In genomic region chr16:14285542-14286380, GRCh38 we compare ENCODE assay signal across 1 cellular context.
TF ChIP-seq lines count a peak whose summit lies in the region.

No MANE protein-coding gene starts in this region.

TF ChIP-seq in HepG2, 621 proteins besides CTCF, POLR2A, EP300 and RAD21 (continued from another document and continues in another):
- TF ChIP-seq RFX5 (IDR thresholded peaks at IDR 0.05; ENCODE audit: low read depth, low read length) (no peak), ZMYM2 (CRISPR knock-in tag; IDR thresholded peaks at IDR 0.05) (no peak; the same call in none of the 2 replicates), ARNT (IDR thresholded peaks at IDR 0.05) (no peak), REXO4 (CRISPR knock-in tag; IDR thresholded peaks at IDR 0.05; ENCODE audit: borderline replicate concordance) (0 out of 2 replicates have a peak, but pooled peaks have one; percentile 18), ZNF263 (CRISPR knock-in tag; IDR thresholded peaks at IDR 0.05) (peak; percentile 63; the same call in 1 of the 2 replicates), SMAD9 (CRISPR knock-in tag; IDR thresholded peaks at IDR 0.05) (peak; percentile 19), RFXANK (CRISPR knock-in tag; IDR thresholded peaks at IDR 0.05) (peak; percentile 90; the same call in 1 of the 2 replicates), STAT5B (CRISPR knock-in tag; IDR thresholded peaks at IDR 0.05) (0 out of 2 replicates have a peak, but pooled peaks have one; percentile 78), CC2D1A (CRISPR knock-in tag; IDR thresholded peaks at IDR 0.05) (no peak), GABPA (IDR thresholded peaks at IDR 0.05; ENCODE audit: low read depth, low read length) (0 out of 2 replicates have a peak, but pooled peaks have one; percentile 7), GABPA (CRISPR knock-in tag; IDR thresholded peaks at IDR 0.05; ENCODE audit: low read depth) (no peak; the same call in 1 of the 2 replicates), KDM2A (CRISPR knock-in tag; IDR thresholded peaks at IDR 0.05; ENCODE audit: borderline replicate concordance, low read depth) (peak; percentile 98), HES4 (CRISPR knock-in tag; IDR thresholded peaks at IDR 0.05; ENCODE audit: borderline replicate concordance) (0 out of 2 replicates have a peak, but pooled peaks have one; percentile 87), GATAD2A (CRISPR knock-in tag; IDR thresholded peaks at IDR 0.05) (peak; percentile 91), ZNF160 (CRISPR knock-in tag; IDR thresholded peaks at IDR 0.05) (peak; percentile 93), ZNF121 (CRISPR knock-in tag; IDR thresholded peaks at IDR 0.05) (peak; percentile 56), FOXP1 (IDR thresholded peaks at IDR 0.05) (no peak), FOXP1 (CRISPR knock-in tag; IDR thresholded peaks at IDR 0.05) (peak; percentile 59; the same call in 1 of the 2 replicates), SMYD3 (CRISPR knock-in tag; IDR thresholded peaks at IDR 0.05) (peak; percentile 69; the same call in 1 of the 2 replicates), RFX3 (CRISPR knock-in tag; IDR thresholded peaks at IDR 0.05) (no peak; the same call in 1 of the 2 replicates), ZSCAN22 (CRISPR knock-in tag; IDR thresholded peaks at IDR 0.05) (peak; percentile 78), ZNF564 (CRISPR knock-in tag; IDR thresholded peaks at IDR 0.05) (peak; percentile 95), SETDB1 (CRISPR knock-in tag; IDR thresholded peaks at IDR 0.05; ENCODE audit: borderline replicate concordance) (no peak), ZNF512 (CRISPR knock-in tag; IDR thresholded peaks at IDR 0.05) (no peak; the same call in 1 of the 2 replicates), MEIS1 (CRISPR knock-in tag; IDR thresholded peaks at IDR 0.05; ENCODE audit: borderline replicate concordance) (peak; percentile 95; the same call in 1 of the 2 replicates), MLXIP (CRISPR knock-in tag; IDR thresholded peaks at IDR 0.05; ENCODE audit: borderline replicate concordance) (peak; percentile 93; the same call in 1 of the 2 replicates), ZNF75D (CRISPR knock-in tag; IDR thresholded peaks at IDR 0.05; ENCODE audit: borderline replicate concordance) (no peak), ELF1 (CRISPR knock-in tag; IDR thresholded peaks at IDR 0.05) (peak; percentile 66), NR2C2 (CRISPR knock-in tag; IDR thresholded peaks at IDR 0.05; ENCODE audit: borderline replicate concordance) (peak; percentile 75), ZNF468 (CRISPR knock-in tag; IDR thresholded peaks at IDR 0.05) (peak; percentile 83; the same call in 1 of the 2 replicates), ATF2 (CRISPR knock-in tag; IDR thresholded peaks at IDR 0.05) (peak; percentile 90), IRF2 (CRISPR knock-in tag; IDR thresholded peaks at IDR 0.05) (peak; percentile 98), SOX13 (IDR thresholded peaks at IDR 0.05) (peak; percentile 67; the same call in 1 of the 2 replicates), SOX13 (CRISPR knock-in tag; conservative IDR thresholded peaks at IDR 0.05 in 1 of 2, IDR thresholded peaks at IDR 0.05 in 1 of 2) (peak in 1 of 2 experiments; percentile 68; a peak in 2 of 4 replicates), ZBTB38 (CRISPR knock-in tag; IDR thresholded peaks at IDR 0.05) (peak; percentile 96), ZNF441 (CRISPR knock-in tag; IDR thresholded peaks at IDR 0.05; ENCODE audit: borderline replicate concordance) (peak; percentile 56), TARDBP (CRISPR knock-in tag; IDR thresholded peaks at IDR 0.05) (peak; percentile 97), KAT7 (CRISPR knock-in tag; IDR thresholded peaks at IDR 0.05; ENCODE audit: borderline replicate concordance) (peak; percentile 94), SUZ12 (IDR thresholded peaks at IDR 0.05; ENCODE audit: low read depth, low read length) (peak; percentile 18; the same call in 1 of the 2 replicates), JUNB (CRISPR knock-in tag; IDR thresholded peaks at IDR 0.05; ENCODE audit: borderline replicate concordance) (no peak), ERF (CRISPR knock-in tag; IDR thresholded peaks at IDR 0.05) (peak; percentile 99), SMAD3 (CRISPR knock-in tag; IDR thresholded peaks at IDR 0.05) (peak; percentile 70; the same call in 1 of the 2 replicates), RXRA (CRISPR knock-in tag; IDR thresholded peaks at IDR 0.05) (peak; percentile 72), KAT2B (IDR thresholded peaks at IDR 0.05; ENCODE audit: borderline replicate concordance, low read depth, low read length) (no peak), PHF8 (CRISPR knock-in tag; IDR thresholded peaks at IDR 0.05) (peak; percentile 85)
- TF ChIP-seq, protein P1, sequence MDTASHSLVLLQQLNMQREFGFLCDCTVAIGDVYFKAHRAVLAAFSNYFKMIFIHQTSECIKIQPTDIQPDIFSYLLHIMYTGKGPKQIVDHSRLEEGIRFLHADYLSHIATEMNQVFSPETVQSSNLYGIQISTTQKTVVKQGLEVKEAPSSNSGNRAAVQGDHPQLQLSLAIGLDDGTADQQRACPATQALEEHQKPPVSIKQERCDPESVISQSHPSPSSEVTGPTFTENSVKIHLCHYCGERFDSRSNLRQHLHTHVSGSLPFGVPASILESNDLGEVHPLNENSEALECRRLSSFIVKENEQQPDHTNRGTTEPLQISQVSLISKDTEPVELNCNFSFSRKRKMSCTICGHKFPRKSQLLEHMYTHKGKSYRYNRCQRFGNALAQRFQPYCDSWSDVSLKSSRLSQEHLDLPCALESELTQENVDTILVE (CRISPR knock-in tag; IDR thresholded peaks at IDR 0.05), result peak; percentile 94
- TF ChIP-seq, protein P2, sequence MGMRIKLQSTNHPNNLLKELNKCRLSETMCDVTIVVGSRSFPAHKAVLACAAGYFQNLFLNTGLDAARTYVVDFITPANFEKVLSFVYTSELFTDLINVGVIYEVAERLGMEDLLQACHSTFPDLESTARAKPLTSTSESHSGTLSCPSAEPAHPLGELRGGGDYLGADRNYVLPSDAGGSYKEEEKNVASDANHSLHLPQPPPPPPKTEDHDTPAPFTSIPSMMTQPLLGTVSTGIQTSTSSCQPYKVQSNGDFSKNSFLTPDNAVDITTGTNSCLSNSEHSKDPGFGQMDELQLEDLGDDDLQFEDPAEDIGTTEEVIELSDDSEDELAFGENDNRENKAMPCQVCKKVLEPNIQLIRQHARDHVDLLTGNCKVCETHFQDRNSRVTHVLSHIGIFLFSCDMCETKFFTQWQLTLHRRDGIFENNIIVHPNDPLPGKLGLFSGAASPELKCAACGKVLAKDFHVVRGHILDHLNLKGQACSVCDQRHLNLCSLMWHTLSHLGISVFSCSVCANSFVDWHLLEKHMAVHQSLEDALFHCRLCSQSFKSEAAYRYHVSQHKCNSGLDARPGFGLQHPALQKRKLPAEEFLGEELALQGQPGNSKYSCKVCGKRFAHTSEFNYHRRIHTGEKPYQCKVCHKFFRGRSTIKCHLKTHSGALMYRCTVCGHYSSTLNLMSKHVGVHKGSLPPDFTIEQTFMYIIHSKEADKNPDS (CRISPR knock-in tag; IDR thresholded peaks at IDR 0.05), result no peak; the same call in 1 of the 2 replicates
- TF ChIP-seq, protein P3, sequence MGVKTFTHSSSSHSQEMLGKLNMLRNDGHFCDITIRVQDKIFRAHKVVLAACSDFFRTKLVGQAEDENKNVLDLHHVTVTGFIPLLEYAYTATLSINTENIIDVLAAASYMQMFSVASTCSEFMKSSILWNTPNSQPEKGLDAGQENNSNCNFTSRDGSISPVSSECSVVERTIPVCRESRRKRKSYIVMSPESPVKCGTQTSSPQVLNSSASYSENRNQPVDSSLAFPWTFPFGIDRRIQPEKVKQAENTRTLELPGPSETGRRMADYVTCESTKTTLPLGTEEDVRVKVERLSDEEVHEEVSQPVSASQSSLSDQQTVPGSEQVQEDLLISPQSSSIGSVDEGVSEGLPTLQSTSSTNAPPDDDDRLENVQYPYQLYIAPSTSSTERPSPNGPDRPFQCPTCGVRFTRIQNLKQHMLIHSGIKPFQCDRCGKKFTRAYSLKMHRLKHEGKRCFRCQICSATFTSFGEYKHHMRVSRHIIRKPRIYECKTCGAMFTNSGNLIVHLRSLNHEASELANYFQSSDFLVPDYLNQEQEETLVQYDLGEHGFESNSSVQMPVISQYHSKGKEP (CRISPR knock-in tag; IDR thresholded peaks at IDR 0.05), result peak; percentile 87; the same call in 1 of the 2 replicates
- TF ChIP-seq, protein P4, sequence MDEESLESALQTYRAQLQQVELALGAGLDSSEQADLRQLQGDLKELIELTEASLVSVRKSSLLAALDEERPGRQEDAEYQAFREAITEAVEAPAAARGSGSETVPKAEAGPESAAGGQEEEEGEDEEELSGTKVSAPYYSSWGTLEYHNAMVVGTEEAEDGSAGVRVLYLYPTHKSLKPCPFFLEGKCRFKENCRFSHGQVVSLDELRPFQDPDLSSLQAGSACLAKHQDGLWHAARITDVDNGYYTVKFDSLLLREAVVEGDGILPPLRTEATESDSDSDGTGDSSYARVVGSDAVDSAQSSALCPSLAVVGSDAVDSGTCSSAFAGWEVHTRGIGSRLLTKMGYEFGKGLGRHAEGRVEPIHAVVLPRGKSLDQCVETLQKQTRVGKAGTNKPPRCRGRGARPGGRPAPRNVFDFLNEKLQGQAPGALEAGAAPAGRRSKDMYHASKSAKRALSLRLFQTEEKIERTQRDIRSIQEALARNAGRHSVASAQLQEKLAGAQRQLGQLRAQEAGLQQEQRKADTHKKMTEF (CRISPR knock-in tag; IDR thresholded peaks at IDR 0.05), result peak; percentile 98
- TF ChIP-seq, protein P5, sequence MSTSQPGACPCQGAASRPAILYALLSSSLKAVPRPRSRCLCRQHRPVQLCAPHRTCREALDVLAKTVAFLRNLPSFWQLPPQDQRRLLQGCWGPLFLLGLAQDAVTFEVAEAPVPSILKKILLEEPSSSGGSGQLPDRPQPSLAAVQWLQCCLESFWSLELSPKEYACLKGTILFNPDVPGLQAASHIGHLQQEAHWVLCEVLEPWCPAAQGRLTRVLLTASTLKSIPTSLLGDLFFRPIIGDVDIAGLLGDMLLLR (CRISPR knock-in tag; IDR thresholded peaks at IDR 0.05), result no peak; the same call in none of the 2 replicates
- TF ChIP-seq, protein P6, sequence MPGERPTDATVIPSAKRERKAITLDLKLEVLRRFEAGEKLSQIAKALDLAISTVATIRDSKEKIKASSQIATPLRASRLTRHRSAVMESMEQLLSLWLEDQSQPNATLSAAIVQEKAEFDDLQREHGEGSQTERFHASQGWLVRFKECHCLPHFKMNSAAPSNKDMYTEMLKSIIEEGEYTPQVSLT (CRISPR knock-in tag; IDR thresholded peaks at IDR 0.05; ENCODE audit: borderline replicate concordance, low read depth), result no peak; the same call in 1 of the 2 replicates
- TF ChIP-seq, protein P7, sequence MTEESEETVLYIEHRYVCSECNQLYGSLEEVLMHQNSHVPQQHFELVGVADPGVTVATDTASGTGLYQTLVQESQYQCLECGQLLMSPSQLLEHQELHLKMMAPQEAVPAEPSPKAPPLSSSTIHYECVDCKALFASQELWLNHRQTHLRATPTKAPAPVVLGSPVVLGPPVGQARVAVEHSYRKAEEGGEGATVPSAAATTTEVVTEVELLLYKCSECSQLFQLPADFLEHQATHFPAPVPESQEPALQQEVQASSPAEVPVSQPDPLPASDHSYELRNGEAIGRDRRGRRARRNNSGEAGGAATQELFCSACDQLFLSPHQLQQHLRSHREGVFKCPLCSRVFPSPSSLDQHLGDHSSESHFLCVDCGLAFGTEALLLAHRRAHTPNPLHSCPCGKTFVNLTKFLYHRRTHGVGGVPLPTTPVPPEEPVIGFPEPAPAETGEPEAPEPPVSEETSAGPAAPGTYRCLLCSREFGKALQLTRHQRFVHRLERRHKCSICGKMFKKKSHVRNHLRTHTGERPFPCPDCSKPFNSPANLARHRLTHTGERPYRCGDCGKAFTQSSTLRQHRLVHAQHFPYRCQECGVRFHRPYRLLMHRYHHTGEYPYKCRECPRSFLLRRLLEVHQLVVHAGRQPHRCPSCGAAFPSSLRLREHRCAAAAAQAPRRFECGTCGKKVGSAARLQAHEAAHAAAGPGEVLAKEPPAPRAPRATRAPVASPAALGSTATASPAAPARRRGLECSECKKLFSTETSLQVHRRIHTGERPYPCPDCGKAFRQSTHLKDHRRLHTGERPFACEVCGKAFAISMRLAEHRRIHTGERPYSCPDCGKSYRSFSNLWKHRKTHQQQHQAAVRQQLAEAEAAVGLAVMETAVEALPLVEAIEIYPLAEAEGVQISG (CRISPR knock-in tag; IDR thresholded peaks at IDR 0.05), result peak; percentile 90
